In genomic region chr1:243256590-243256989, GRCh38 we compare ENCODE assay signal across 8 cellular contexts. TPM values are rescaled to one million over a fixed set of nuclear protein-coding genes. Genes with fewer than 3 reads are reported as not detected.
DNase-seq lines count a peak whose midpoint lies in the region; ATAC-seq and TF ChIP-seq lines count a peak whose summit lies in the region.

No MANE protein-coding gene starts in this region.

- H3K4me3 Mint-ChIP-seq in activated T-cell treated with anti-CD3 and anti-CD28 coated beads, Interleukin-2, amount 50 U/mL, for 72 hours, result peak overlapping the region; percentile 99 to 100
- peak overlapping the region; percentile 86 for H3K4me3 Mint-ChIP-seq in activated naive CD8-positive, alpha-beta T cell treated with anti-CD3 and anti-CD28 coated beads, Interleukin-2, amount 50 U/mL, for 24 hours

- no peak for ATAC-seq in activated T-cell treated with anti-CD3 and anti-CD28 coated beads, Interleukin-2, amount 50 U/mL, for 72 hours (replicated peaks in 1 of 2)
- no peak for ATAC-seq in activated naive CD8-positive, alpha-beta T cell treated with anti-CD3 and anti-CD28 coated beads, Interleukin-2, amount 50 U/mL, for 24 hours
- ATAC-seq in HG03442 (IDR thresholded peaks at IDR 0.05; ENCODE audit: unreplicated experiment), result no peak

- no peak for DNase-seq in activated T-cell treated with anti-CD3 and anti-CD28 coated beads, Interleukin-2, amount 50 U/mL, for 72 hours
- DNase-seq in activated T-cell treated with anti-CD3 and anti-CD28 coated beads, Interleukin-2, amount 50 U/mL, for 48 hours, result no peak
- no peak for DNase-seq in activated naive CD8-positive, alpha-beta T cell treated with anti-CD3 and anti-CD28 coated beads, Interleukin-2, amount 50 U/mL, for 24 hours
- no peak for DNase-seq in tibial nerve (ENCODE audit: low spot score in 2 of 2)
- no peak for DNase-seq in NCI-H1436 treated with DMSO at 0.1 percent for 48 hours (lab: John Stamatoyannopoulos, UW)
- no peak for DNase-seq in NCI-H446 treated with DMSO at 0.1 percent for 48 hours (lab: John Stamatoyannopoulos, UW)

- H3K4me1 ChIP-seq in liver (ENCODE audit: control insufficient read depth in 4 of 4, insufficient read depth in 4 of 4, low read length in 3 of 4), result peaks cover 0 to 28% (median 16%) of the 10 kb centered on the region in 4 donors
- H3K4me1 ChIP-seq in tibial nerve, result peaks cover 0 to 59% (median 22%) of the 10 kb centered on the region in 4 donors

- no peaks in the 10 kb centered on the region for H3K9me3 ChIP-seq in liver (ENCODE audit: control insufficient read depth in 4 of 4, low read length in 3 of 4)
- no peaks in the 10 kb centered on the region for H3K9me3 ChIP-seq in tibial nerve

- H3K27me3 Mint-ChIP-seq in activated T-cell treated with anti-CD3 and anti-CD28 coated beads, Interleukin-2, amount 50 U/mL, for 72 hours (ENCODE audit: low read depth), result no peaks in the 10 kb centered on the region
- H3K27me3 Mint-ChIP-seq in activated naive CD8-positive, alpha-beta T cell treated with anti-CD3 and anti-CD28 coated beads, Interleukin-2, amount 50 U/mL, for 24 hours, result no peaks in the 10 kb centered on the region

- H3K27ac ChIP-seq in liver (ENCODE audit: low read depth in 1 of 2, low read length in 2 of 2) (peak overlapping the region; percentile 96 to 97), tibial nerve (peak overlapping the region; percentile 91 to 97 (median 94))

- 36% methylated on average over 2 of the region's 2 CpGs for WGBS in liver
- 25 to 29% methylated on average over 2 of the region's 2 CpGs for WGBS in tibial nerve, 2 donors

- peaks cover 55% of the 10 kb centered on the region for H3K4me1 Mint-ChIP-seq in activated T-cell treated with anti-CD3 and anti-CD28 coated beads, Interleukin-2, amount 50 U/mL, for 72 hours (ENCODE audit: low read depth)
- peaks cover 27% of the 10 kb centered on the region for H3K4me1 Mint-ChIP-seq in activated naive CD8-positive, alpha-beta T cell treated with anti-CD3 and anti-CD28 coated beads, Interleukin-2, amount 50 U/mL, for 24 hours

- no peak for TF ChIP-seq CTCF in liver (IDR thresholded peaks at IDR 0.05; ENCODE audit: low read depth, low read length, missing input control)
- TF ChIP-seq CTCF in tibial nerve (IDR thresholded peaks at IDR 0.05), result no peak

- H3K27me3 ChIP-seq in liver (ENCODE audit: control insufficient read depth in 4 of 4, insufficient read depth in 4 of 4, low read length in 3 of 4) (no peaks in the 10 kb centered on the region), tibial nerve (no peaks in the 10 kb centered on the region)

- TF ChIP-seq POLR2A in tibial nerve (IDR thresholded peaks at IDR 0.05), result no peak

- peak overlapping the region; percentile 93 for H3K27ac Mint-ChIP-seq in activated T-cell treated with anti-CD3 and anti-CD28 coated beads, Interleukin-2, amount 50 U/mL, for 72 hours
- H3K27ac Mint-ChIP-seq in activated naive CD8-positive, alpha-beta T cell treated with anti-CD3 and anti-CD28 coated beads, Interleukin-2, amount 50 U/mL, for 24 hours, result peak overlapping the region; percentile 99

- TF ChIP-seq RAD21 in liver (IDR thresholded peaks at IDR 0.05), result no peak

- peaks cover 4% of the 10 kb centered on the region in 2 donors for H3K36me3 Mint-ChIP-seq in activated T-cell treated with anti-CD3 and anti-CD28 coated beads, Interleukin-2, amount 50 U/mL, for 72 hours (ENCODE audit: insufficient read depth in 2 of 2)
- H3K36me3 Mint-ChIP-seq in activated naive CD8-positive, alpha-beta T cell treated with anti-CD3 and anti-CD28 coated beads, Interleukin-2, amount 50 U/mL, for 24 hours (ENCODE audit: low read depth), result peaks cover 2% of the 10 kb centered on the region

- H3K4me3 ChIP-seq in liver (ENCODE audit: low read depth in 1 of 3, low read length in 3 of 3) (peak overlapping the region; percentile 83 to 93 (median 90)), tibial nerve (peak overlapping the region; percentile 52 to 83 (median 65))

- no peaks in the 10 kb centered on the region for H3K9me3 Mint-ChIP-seq in activated T-cell treated with anti-CD3 and anti-CD28 coated beads, Interleukin-2, amount 50 U/mL, for 72 hours
- no peaks in the 10 kb centered on the region for H3K9me3 Mint-ChIP-seq in activated naive CD8-positive, alpha-beta T cell treated with anti-CD3 and anti-CD28 coated beads, Interleukin-2, amount 50 U/mL, for 24 hours

- peak overlapping the region; percentile 70 to 93 for H3K9ac ChIP-seq in liver (ENCODE audit: low read depth in 1 of 2, low read length in 2 of 2)

- no peak for TF ChIP-seq EP300 in tibial nerve (IDR thresholded peaks at IDR 0.05)

- H3K36me3 ChIP-seq in liver (ENCODE audit: control insufficient read depth in 4 of 4, insufficient read depth in 3 of 4, low read depth in 1 of 4, low read length in 3 of 4), result peaks cover 0 to 4% (median 0%) of the 10 kb centered on the region in 4 donors
- no peaks in the 10 kb centered on the region for H3K36me3 ChIP-seq in tibial nerve

TF ChIP-seq in liver, 16 proteins besides CTCF, POLR2A, EP300 and RAD21:
- TF ChIP-seq EGR1 (IDR thresholded peaks at IDR 0.05; ENCODE audit: low read depth in 2 of 2), result no peak

RNA-seq across cellular contexts. Expression of gene SDCCAG8, which starts 0.7 kb away (rescaled TPM):
- 10 to 100 TPM; 31.3 to 40.2 TPM for total RNA-seq in activated T-cell treated with anti-CD3 and anti-CD28 coated beads, Interleukin-2, amount 50 U/mL, for 72 hours
- total RNA-seq in liver (10 to 100 TPM; 13.0 to 22.0 TPM), tibial nerve (10 to 100 TPM; 39.0 to 86.5 (median 56.0) TPM)
- 10 to 100 TPM in 1 of 2 donors, 1 to 10 TPM in 1; 8.5 to 25.8 TPM for polyA plus RNA-seq in liver

RNA-seq across cellular contexts. Expression of gene CEP170, which starts 1.5 kb away (rescaled TPM):
- total RNA-seq in activated T-cell treated with anti-CD3 and anti-CD28 coated beads, Interleukin-2, amount 50 U/mL, for 72 hours, result 10 to 100 TPM; 49.4 to 54.7 TPM
- total RNA-seq in liver (10 to 100 TPM; 20.6 to 21.5 TPM), tibial nerve (10 to 100 TPM; 43.7 to 91.8 (median 76.7) TPM)
- polyA plus RNA-seq in liver, result 1 to 10 TPM; 5.0 to 9.2 TPM
